ENCODE assay signal across 8 cellular contexts in genomic region chr16:29995330-29995910, GRCh38. TPM values are rescaled to one million over a fixed set of nuclear protein-coding genes. Genes with fewer than 3 reads are reported as not detected.
A peak's percentile ranks its signal among the peaks of the same experiment; 100 is the strongest.
DNase-seq lines count a peak whose midpoint lies in the region; ATAC-seq, FAIRE-seq and TF ChIP-seq lines count a peak whose summit lies in the region.

Gene HIRIP3 (minus strand): TSS chr16:29995617. CDS start chr16:29995605, 12 bp downstream.

- H3K27me3 Mint-ChIP-seq in activated naive CD8-positive, alpha-beta T cell = no peaks in the 10 kb centered on the region

- peaks cover 32% of the 10 kb centered on the region for H3K4me1 Mint-ChIP-seq in activated naive CD8-positive, alpha-beta T cell (ENCODE audit: low read depth)

- no peaks in the 10 kb centered on the region for H3K9me2 ChIP-seq in SU-DHL-6 (replicated peaks; ENCODE audit: insufficient read depth, low read length)

- H3K27ac ChIP-seq in SU-DHL-6 (ENCODE audit: low read depth, low read length) (peak within 1 kb of the TSS; percentile 93), pancreas (peak within 1 kb of the TSS; percentile 85 to 97 (median 96)), thyroid gland (peak within 1 kb of the TSS; percentile 85 to 96 (median 89))

- peak within 1 kb of the TSS; percentile 99 for H3K27ac Mint-ChIP-seq in activated naive CD8-positive, alpha-beta T cell

- H4K20me1 ChIP-seq in SU-DHL-6 (ENCODE audit: low read depth, low read length) = no peaks in the 10 kb centered on the region

- H3K4me3 ChIP-seq in SU-DHL-6 (ENCODE audit: insufficient read depth, low read length, poor library complexity, severe bottlenecking) = peak within 1 kb of the TSS; percentile 80
- peak within 1 kb of the TSS; percentile 66 to 93 (median 82) for H3K4me3 ChIP-seq in pancreas
- H3K4me3 ChIP-seq in thyroid gland (replicated peaks in 1 of 3) = peak within 1 kb of the TSS; percentile 24 to 81 (median 66)

- H3K9me3 Mint-ChIP-seq in activated naive CD8-positive, alpha-beta T cell (ENCODE audit: low read depth) = no peaks in the 10 kb centered on the region

- intact Hi-C loops in Right ventricle myocardium inferior (cut with DNase I) (loop anchor here (2.0 to 5.0 kb wide), 2 partner anchors 19 to 1053 kb away; no protein-coding TSS in a partner anchor), pancreas (cut with DNase I) (no loop called here), thyroid gland (cut with DNase I) (loop anchor here (2.0 kb wide), 1 partner anchor 19 kb away; no protein-coding TSS in a partner anchor)

- peaks cover 1% of the 10 kb centered on the region for H3K36me3 Mint-ChIP-seq in activated naive CD8-positive, alpha-beta T cell

- TF ChIP-seq CTCF in SU-DHL-6 (IDR thresholded peaks at IDR 0.05; ENCODE audit: insufficient read depth, low read length, poor library complexity, severe bottlenecking) (no peak), pancreas (IDR thresholded peaks at IDR 0.05) (no peak), thyroid gland (IDR thresholded peaks at IDR 0.05) (no peak)

- H3K27me3 ChIP-seq in SU-DHL-6 (ENCODE audit: low read length) = no peaks in the 10 kb centered on the region
- H3K27me3 ChIP-seq in pancreas = no peaks in the 10 kb centered on the region
- H3K27me3 ChIP-seq in thyroid gland = no peaks in the 10 kb centered on the region

- H3F3A ChIP-seq in SU-DHL-6 (ENCODE audit: insufficient read depth) = peaks cover 10% of the 10 kb centered on the region; the same call in 1 of the 2 replicates

- 0% methylated on average over 53 of the region's 53 CpGs for WGBS in pancreas, 2 donors
- 1% methylated on average over 39 to 49 of the region's 53 CpGs for WGBS in thyroid gland, 2 donors

- FAIRE-seq in pancreas (lab: Jason Lieb, UNC) = no peak

- DNase-seq in NCI-H1105 (lab: John Stamatoyannopoulos, UW) (peak; percentile 72), Right ventricle myocardium inferior (ENCODE audit: missing footprints) (peak; percentile 94), pancreas (peak; percentile 86 to 96 (median 92)), thyroid gland (peak; percentile 87 to 89)

- ATAC-seq in HG02588 (IDR thresholded peaks at IDR 0.05; ENCODE audit: unreplicated experiment) = peak; percentile 49
- ATAC-seq in Right ventricle myocardium inferior = peak; percentile 80
- peak; percentile 77 to 89 (median 84) for ATAC-seq in pancreas

- peak within 1 kb of the TSS; percentile 89 for H3K9ac ChIP-seq in SU-DHL-6 (ENCODE audit: low read length)

- H3K79me2 ChIP-seq in SU-DHL-6 (ENCODE audit: insufficient read depth, low read length) = peaks cover 11% of the 10 kb centered on the region

- H3K4me1 ChIP-seq in pancreas (peaks cover 4 to 9% (median 8%) of the 10 kb centered on the region in 3 donors), thyroid gland (peaks cover 13 to 15% of the 10 kb centered on the region in 2 donors)

- H3K4me3 Mint-ChIP-seq in activated naive CD8-positive, alpha-beta T cell = peak within 1 kb of the TSS; percentile 97

- H2AFZ ChIP-seq in SU-DHL-6 (ENCODE audit: low read depth, low read length, severe bottlenecking) = peak within 1 kb of the TSS; percentile 85

- no peaks in the 10 kb centered on the region for H3K36me3 ChIP-seq in SU-DHL-6 (ENCODE audit: low read length)
- no peaks in the 10 kb centered on the region for H3K36me3 ChIP-seq in pancreas
- peaks cover 8 to 13% of the 10 kb centered on the region in 2 donors for H3K36me3 ChIP-seq in thyroid gland

- no peaks in the 10 kb centered on the region for H3K9me3 ChIP-seq in SU-DHL-6 (ENCODE audit: insufficient read depth, low read length)
- no peaks in the 10 kb centered on the region for H3K9me3 ChIP-seq in pancreas
- no peaks in the 10 kb centered on the region for H3K9me3 ChIP-seq in thyroid gland

- TF ChIP-seq POLR2A in GM10847 (IDR thresholded peaks at IDR 0.05; ENCODE audit: extremely low read depth, insufficient read length) (peak; percentile 37), thyroid gland (IDR thresholded peaks at IDR 0.05) (peak; percentile 46 to 65)

- peak within 1 kb of the TSS; percentile 89 for H3K4me2 ChIP-seq in SU-DHL-6 (ENCODE audit: low read depth, low read length, poor library complexity, severe bottlenecking)

RNA-seq across cellular contexts. Expression of gene HIRIP3, which starts in this region (rescaled TPM):
- total RNA-seq in Right ventricle myocardium inferior (20.2 TPM), pancreas (1 to 10 TPM; 4.4 to 9.5 (median 6.2) TPM), thyroid gland (10 to 100 TPM; 10.7 to 23.1 (median 18.4) TPM)
- polyA plus RNA-seq in pancreas = 10 to 100 TPM in 1 of 2 donors, 1 to 10 TPM in 1; 9.5 to 16.8 TPM

Comparison
In these comparisons a context has a peak if more than half of its experiments do, and no peak if none do; other contexts are left out.
1. Peak in every context shown above with its lines: DNase-seq, ATAC-seq, H3K4me3 ChIP-seq and H3K27ac ChIP-seq.
2. intact Hi-C loops: an anchor here in Right ventricle myocardium inferior (2.0 to 5.0 kb wide) and thyroid gland (2.0 kb wide); none called in pancreas.